21 cellular contexts compared by ENCODE assay signal in genomic region chr12:87922721-87923120, GRCh38.
"Had no signal": no experiment of that assay in that cellular context is flagged by ENCODE, and none has a peak within 500 bp of the region (broad histone marks: within the 10 kb centered on the region; RNA-seq: fewer than 3 reads in every experiment).

No MANE protein-coding gene starts in this region.

- ATAC-seq: activated CD8-positive, alpha-beta T cell treated with anti-CD3 and anti-CD28 coated beads, Interleukin-2, amount 10 ng/mL, durations not matched to agents 7 days and 5 days; K562; WTC11 had no signal

- H3K4me1 Mint-ChIP-seq: activated naive CD4-positive, alpha-beta T cell treated with anti-CD3 and anti-CD28 coated beads, Interleukin-2, amount 50 U/mL, for 24 hours; WTC11 had no signal

- H3K27ac ChIP-seq: SK-N-MC had no signal

- H3K27me3 Mint-ChIP-seq: activated naive CD4-positive, alpha-beta T cell treated with anti-CD3 and anti-CD28 coated beads, Interleukin-2, amount 50 U/mL, for 24 hours had no signal

- H3K36me3 Mint-ChIP-seq: activated naive CD4-positive, alpha-beta T cell treated with anti-CD3 and anti-CD28 coated beads, Interleukin-2, amount 50 U/mL, for 24 hours; WTC11 had no signal

- DNase-seq: activated CD4-positive, alpha-beta T cell treated with anti-CD3 and anti-CD28 coated beads for 48 hours; activated CD4-positive, alpha-beta T cell treated with anti-CD3 and anti-CD28 coated beads, Interleukin-2, amount 50 U/mL, for 4 hours; activated CD4-positive, CD25-positive, alpha-beta regulatory T cell treated with anti-CD3 and anti-CD28 coated beads, Interleukin-2, amount 50 U/mL, for 72 hours; activated CD8-positive, alpha-beta memory T cell treated with anti-CD3 and anti-CD28 coated beads, Interleukin-2, amount 50 U/mL, for 48 hours; activated CD8-positive, alpha-beta T cell treated with anti-CD3 and anti-CD28 coated beads, Interleukin-2, amount 10 ng/mL, durations not matched to agents 7 days and 5 days; activated naive CD4-positive, alpha-beta T cell; activated T-cell treated with anti-CD3 and anti-CD28 coated beads, Interleukin-2, amount 50 U/mL, for 1 hour; aorta; Karpas-422; NCI-H1105 treated with DMSO at 0.1 percent for 48 hours; NCI-H1436 treated with DMSO at 0.1 percent for 48 hours; NCI-H187; NCI-H2081; NCI-H446 treated with DMSO at 0.1 percent for 48 hours; NCI-H526; NCI-H774; SW 1271 had no signal

- H3K9me3 Mint-ChIP-seq: activated naive CD4-positive, alpha-beta T cell treated with anti-CD3 and anti-CD28 coated beads, Interleukin-2, amount 50 U/mL, for 24 hours; WTC11 had no signal

- H3K4me3 Mint-ChIP-seq: activated CD8-positive, alpha-beta T cell treated with anti-CD3 and anti-CD28 coated beads, Interleukin-2, amount 10 ng/mL, durations not matched to agents 7 days and 5 days; activated naive CD4-positive, alpha-beta T cell treated with anti-CD3 and anti-CD28 coated beads, Interleukin-2, amount 50 U/mL, for 24 hours; WTC11 had no signal

- H3K4me3 ChIP-seq: K562, SK-N-MC had no signal

- H3K27ac Mint-ChIP-seq: activated CD8-positive, alpha-beta T cell treated with anti-CD3 and anti-CD28 coated beads, Interleukin-2, amount 10 ng/mL, durations not matched to agents 7 days and 5 days; activated naive CD4-positive, alpha-beta T cell treated with anti-CD3 and anti-CD28 coated beads, Interleukin-2, amount 50 U/mL, for 24 hours; WTC11 had no signal
